In genomic region chr17:27572665-27573064, GRCh38 we compare ENCODE assay signal across 12 cellular contexts. TPM values are rescaled to one million over a fixed set of nuclear protein-coding genes. Genes with fewer than 3 reads are reported as not detected.
A peak's percentile ranks its signal among the peaks of the same experiment; 100 is the strongest.
DNase-seq lines count a peak whose midpoint lies in the region; ATAC-seq and TF ChIP-seq lines count a peak whose summit lies in the region.
"Had no signal": no experiment of that assay in that cellular context is flagged by ENCODE, and none has a peak within 500 bp of the region (broad histone marks: within the 10 kb centered on the region; RNA-seq: fewer than 3 reads in every experiment).

No MANE protein-coding gene starts in this region.

- no peak overlapping the region for H3K27ac ChIP-seq in mesenchymal stem cell (ENCODE audit: low read length, poor library complexity, severe bottlenecking)

- no peak overlapping the region for H2AFZ ChIP-seq in mesenchymal stem cell (ENCODE audit: low read depth, low read length)

- TF ChIP-seq CTCF in GM10266 (IDR thresholded peaks at IDR 0.05; ENCODE audit: control insufficient read depth, insufficient read depth, low read depth, missing control alignments) = no peak

- H4K91ac ChIP-seq in mesenchymal stem cell (ENCODE audit: low read length) = no peak overlapping the region

- no peak overlapping the region for H3K4me3 ChIP-seq in mesenchymal stem cell (ENCODE audit: insufficient read depth in 1 of 2, low read depth in 1 of 2, low read length in 2 of 2)
- H3K4me3 ChIP-seq: lung had no signal

- no peak for ATAC-seq in HG03457 (IDR thresholded peaks at IDR 0.05; ENCODE audit: unreplicated experiment)

- H3K14ac ChIP-seq in mesenchymal stem cell (ENCODE audit: low read length in 2 of 2) = no peak overlapping the region

- no peak overlapping the region for H2BK5ac ChIP-seq in mesenchymal stem cell (ENCODE audit: low read depth, low read length, poor library complexity, severe bottlenecking)

- 48% methylated on average over 7 of the region's 7 CpGs for WGBS in mesenchymal stem cell

- H3K18ac ChIP-seq in mesenchymal stem cell (ENCODE audit: low read depth in 1 of 2, low read length in 2 of 2) = no peak overlapping the region

- no peak overlapping the region for H3K23ac ChIP-seq in mesenchymal stem cell (ENCODE audit: low read length in 2 of 2)

- H2AK5ac ChIP-seq in mesenchymal stem cell (ENCODE audit: low read length, severe bottlenecking) = no peak overlapping the region

- H4K8ac ChIP-seq in mesenchymal stem cell (ENCODE audit: low read length) = no peak overlapping the region

- peaks cover 0 to 3% of the 10 kb centered on the region in 2 experiments for H3K36me3 ChIP-seq in mesenchymal stem cell (ENCODE audit: control insufficient read depth in 1 of 2, insufficient read depth in 2 of 2, low read depth in 1 of 2, low read length in 2 of 2)

- no peaks in the 10 kb centered on the region for H3K9me3 ChIP-seq in mesenchymal stem cell (ENCODE audit: control insufficient read depth, low read length)

- no peaks in the 10 kb centered on the region for H3K27me3 ChIP-seq in mesenchymal stem cell (ENCODE audit: control insufficient read depth in 1 of 2, insufficient read depth in 1 of 2, low read length in 2 of 2)

- peaks cover 29% of the 10 kb centered on the region for H3K4me1 ChIP-seq in mesenchymal stem cell (ENCODE audit: control insufficient read depth, insufficient read depth, low read depth, low read length)

- no peak overlapping the region for H3K4ac ChIP-seq in mesenchymal stem cell (ENCODE audit: low read depth in 1 of 2, low read length in 2 of 2)

- H3K9ac ChIP-seq in mesenchymal stem cell (ENCODE audit: low read length) = no peak overlapping the region

- H3K79me1 ChIP-seq in mesenchymal stem cell (replicated peaks; ENCODE audit: low read length, poor library complexity, severe bottlenecking) = peaks cover 49% of the 10 kb centered on the region

- H3K4me2 ChIP-seq in mesenchymal stem cell (ENCODE audit: low read length, poor library complexity, severe bottlenecking) = no peak overlapping the region

- H2BK12ac ChIP-seq in mesenchymal stem cell (ENCODE audit: low read length in 2 of 2) = peak overlapping the region in 1 of 2 experiments; percentile 40

- intact Hi-C loops in head of caudate nucleus (cut with DNase I) = loop anchor here (10.0 kb wide), 1 partner anchor 78 kb away; no protein-coding TSS in a partner anchor

- DNase-seq in NK-92 treated with Interleukin-12 subunit alpha and Interleukin-12 subunit beta, amount 100 ng/mL, for 24 hours (lab: John Stamatoyannopoulos, UW) = peak; percentile 45
- DNase-seq in NK-92 (lab: John Stamatoyannopoulos, UW; ENCODE audit: unreplicated experiment) (no peak), mesenchymal stem cell (peak; percentile 52), head of caudate nucleus (no peak), GM10266 (ENCODE audit: extremely low spot score) (no peak)
- DNase-seq in activated CD8-positive, alpha-beta memory T cell treated with anti-CD3 and anti-CD28 coated beads, Interleukin-2, amount 50 U/mL, for 48 hours = peak; percentile 81
- DNase-seq in stimulated activated CD8-positive, alpha-beta memory T cell treated with anti-CD3 and anti-CD28 coated beads, Interleukin-7, amount 100 ng/mL, for 24 hours (ENCODE audit: low read depth) = peak; percentile 44
- DNase-seq: 8988T, caudate nucleus, NCI-H1105 had no signal

- no peak overlapping the region for H2BK15ac ChIP-seq in mesenchymal stem cell (ENCODE audit: low read depth, poor library complexity, severe bottlenecking)

- no peak overlapping the region for H2BK120ac ChIP-seq in mesenchymal stem cell (ENCODE audit: low read depth, low read length)

RNA-seq across cellular contexts. Expression of gene LGALS9, which starts 58.3 kb away (rescaled TPM):
- 1.2 TPM for polyA plus RNA-seq in mesenchymal stem cell (2013, experiment 1 of 2)
- 1.2 TPM for polyA plus RNA-seq in mesenchymal stem cell (2013, experiment 2 of 2)

Comparison
In these comparisons a context has a peak if more than half of its experiments do, and no peak if none do; other contexts are left out.
1. DNase-seq: peak in NK-92 treated with Interleukin-12 subunit alpha and Interleukin-12 subunit beta, amount 100 ng/mL, for 24 hours (single experiment), activated CD8-positive, alpha-beta memory T cell treated with anti-CD3 and anti-CD28 coated beads, Interleukin-2, amount 50 U/mL, for 48 hours (single experiment), mesenchymal stem cell (single experiment) and stimulated activated CD8-positive, alpha-beta memory T cell treated with anti-CD3 and anti-CD28 coated beads, Interleukin-7, amount 100 ng/mL, for 24 hours (single experiment); none in NK-92 (single experiment), head of caudate nucleus (0 of 42) and GM10266 (single experiment).